ENCODE assay signal across 8 cellular contexts in the genomic region with DNA sequence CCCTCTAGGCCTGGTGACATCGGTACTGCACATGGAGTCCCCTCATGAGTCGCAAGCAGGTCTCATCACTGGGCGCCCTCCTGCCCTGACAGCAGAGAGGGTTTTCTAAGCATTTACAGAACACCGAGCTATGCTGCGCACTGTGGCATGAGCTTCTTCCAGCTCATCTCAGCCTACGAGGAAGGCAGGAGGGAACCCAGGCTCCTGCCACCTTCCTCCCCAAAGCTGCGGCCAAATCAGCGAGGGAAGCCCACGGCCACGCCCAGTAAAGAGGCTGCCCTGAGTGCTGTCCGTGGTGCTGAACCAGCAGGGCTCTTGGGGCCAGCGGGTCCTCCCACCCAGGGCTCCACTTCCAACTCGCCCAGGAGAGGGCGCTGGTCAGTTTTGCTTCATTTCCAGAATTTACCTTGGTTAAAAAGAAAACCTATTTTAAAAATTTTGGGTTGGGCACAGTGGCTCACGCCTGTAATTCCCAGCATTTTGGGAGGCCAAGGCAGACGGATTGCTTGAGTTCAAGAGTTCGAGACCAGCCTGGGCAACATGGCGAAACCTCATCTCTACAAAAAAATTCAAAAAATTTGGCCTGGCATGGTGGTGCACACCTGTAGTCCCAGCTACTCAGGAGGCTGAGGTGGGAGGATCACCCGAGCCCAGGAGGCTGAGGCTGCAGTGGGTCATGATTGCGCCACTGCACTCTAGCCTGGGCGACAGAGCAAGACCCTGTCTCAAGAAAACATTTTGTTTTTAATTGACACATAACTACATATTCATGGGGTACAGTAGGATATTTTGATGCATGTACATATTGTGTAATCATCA. TPM values are rescaled to one million over a fixed set of nuclear protein-coding genes. Genes with fewer than 3 reads are reported as not detected.
DNase-seq lines count a peak whose midpoint lies in the region; ATAC-seq and TF ChIP-seq lines count a peak whose summit lies in the region.

No MANE protein-coding gene starts in this region.

- H3K4me3 ChIP-seq in HFF-Myc (replicated peaks; ENCODE audit: low read depth, low read length) (no peak overlapping the region), adipocyte (ENCODE audit: low read length) (no peak overlapping the region), heart right ventricle (no peak overlapping the region)

- no peaks in the 10 kb centered on the region for H3K9me3 ChIP-seq in adipocyte (ENCODE audit: control insufficient read depth, low read length)
- H3K9me3 ChIP-seq in heart right ventricle: no peaks in the 10 kb centered on the region

- DNase-seq in CMK (ENCODE audit: low read depth) (peak; percentile 54), HFF-Myc (ENCODE audit: extremely low read depth, low read depth) (peak; percentile 53), SK-N-DZ (ENCODE audit: low spot score) (peak; percentile 47), adipocyte (ENCODE audit: low read depth) (peak; percentile 90), heart right ventricle (peak; percentile 80 to 82), renal cortical epithelial cell (ENCODE audit: low read depth) (peak; percentile 55)

- H3K36me3 ChIP-seq in adipocyte (ENCODE audit: control insufficient read depth, insufficient read depth, low read length, severe bottlenecking) (no peaks in the 10 kb centered on the region), heart right ventricle (no peaks in the 10 kb centered on the region)

- ATAC-seq in heart right ventricle (peak; percentile 76 to 94 (median 90)), GM21576 (IDR thresholded peaks at IDR 0.05; ENCODE audit: unreplicated experiment) (no peak), HG03025 (IDR thresholded peaks at IDR 0.05; ENCODE audit: low FRiP score, unreplicated experiment) (no peak)

- H3K4me1 ChIP-seq in adipocyte (ENCODE audit: control insufficient read depth, insufficient read depth, low read length) (no peaks in the 10 kb centered on the region), heart right ventricle (no peaks in the 10 kb centered on the region)

- H3K27me3 ChIP-seq in adipocyte (replicated peaks; ENCODE audit: control insufficient read depth, insufficient read depth, low read length) (peaks cover 64% of the 10 kb centered on the region), heart right ventricle (peaks cover 0 to 31% (median 10%) of the 10 kb centered on the region in 7 donors)

- 34 to 35% methylated on average over 21 of the region's 21 CpGs for WGBS in heart right ventricle, 2 donors

- H3K9ac ChIP-seq in adipocyte (ENCODE audit: low read length): no peak overlapping the region

- no peak overlapping the region for H3K27ac ChIP-seq in heart right ventricle

- intact Hi-C loops in heart right ventricle (cut with DNase I): loop anchor here in 3 of 10 donors (10.0 kb wide), 2 partner anchors 119 to 349 kb away; no protein-coding TSS in a partner anchor

- TF ChIP-seq CTCF in HFF-Myc (IDR thresholded peaks at IDR 0.05; ENCODE audit: low read depth, low read length, missing control alignments) (peak; percentile 89), heart right ventricle (IDR thresholded peaks at IDR 0.05) (peak; percentile 22 to 75 (median 69))

RNA-seq across cellular contexts. Expression of a gene that starts 34.2 kb away (rescaled TPM):
- polyA plus RNA-seq in SK-N-DZ (2014; cell fraction: cytosol; rRNA removed): 26.9 and 27.5 TPM in 2 replicates
- 21.9 and 22.2 TPM in 2 replicates for polyA plus RNA-seq in SK-N-DZ (2014; cell fraction: nucleus; rRNA removed)
- total RNA-seq in heart right ventricle (under 1 TPM in 6 of 10 donors, not detected in 4; 0.17 to 0.98 (median 0.50) TPM), renal cortical epithelial cell (not detected in 2 replicates)
- polyA plus RNA-seq in heart right ventricle: under 1 TPM; 0.07 to 0.73 TPM

Comparison
In these comparisons a context has a peak if more than half of its experiments do, and no peak if none do; other contexts are left out.
1. ATAC-seq: peak in heart right ventricle (8 of 8); none in GM21576 (single experiment) and HG03025 (single experiment).
2. Peak in every context shown above with its lines, with median percentiles within 50 percentile points of each other: DNase-seq.